Comparison of ENCODE assay signal across 1 cellular context in genomic region chr22:36874309-36874696, GRCh38.
TF ChIP-seq lines count a peak whose summit lies in the region.

No MANE protein-coding gene starts in this region.

TF ChIP-seq in SK-N-SH, 30 proteins besides CTCF, POLR2A, EP300 and RAD21 (continued from another document):
- no peak for TF ChIP-seq RCOR1 (IDR thresholded peaks at IDR 0.05; ENCODE audit: low read length)
- TF ChIP-seq ELF1 (IDR thresholded peaks at IDR 0.05), result no peak
- TF ChIP-seq, protein P1, sequence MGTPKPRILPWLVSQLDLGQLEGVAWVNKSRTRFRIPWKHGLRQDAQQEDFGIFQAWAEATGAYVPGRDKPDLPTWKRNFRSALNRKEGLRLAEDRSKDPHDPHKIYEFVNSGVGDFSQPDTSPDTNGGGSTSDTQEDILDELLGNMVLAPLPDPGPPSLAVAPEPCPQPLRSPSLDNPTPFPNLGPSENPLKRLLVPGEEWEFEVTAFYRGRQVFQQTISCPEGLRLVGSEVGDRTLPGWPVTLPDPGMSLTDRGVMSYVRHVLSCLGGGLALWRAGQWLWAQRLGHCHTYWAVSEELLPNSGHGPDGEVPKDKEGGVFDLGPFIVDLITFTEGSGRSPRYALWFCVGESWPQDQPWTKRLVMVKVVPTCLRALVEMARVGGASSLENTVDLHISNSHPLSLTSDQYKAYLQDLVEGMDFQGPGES (IDR thresholded peaks at IDR 0.05; ENCODE audit: low read depth, low read length), result no peak
- no peak for TF ChIP-seq TCF12 (IDR thresholded peaks at IDR 0.05)
- no peak for TF ChIP-seq NFIC (IDR thresholded peaks at IDR 0.05; ENCODE audit: borderline replicate concordance)
- TF ChIP-seq YY1 (IDR thresholded peaks at IDR 0.05; ENCODE audit: low read depth), result no peak
- no peak for TF ChIP-seq GABPA (IDR thresholded peaks at IDR 0.05; ENCODE audit: low read depth)
- TF ChIP-seq FOSL2 (IDR thresholded peaks at IDR 0.05; ENCODE audit: borderline replicate concordance, low read depth), result no peak
- TF ChIP-seq FOXM1 (IDR thresholded peaks at IDR 0.05; ENCODE audit: low read depth), result no peak
- no peak for TF ChIP-seq SMC3 (IDR thresholded peaks at IDR 0.05; ENCODE audit: low read depth, low read length)
- no peak for TF ChIP-seq FOXJ3 (CRISPR knock-in tag; IDR thresholded peaks at IDR 0.05)
- TF ChIP-seq, protein P2, sequence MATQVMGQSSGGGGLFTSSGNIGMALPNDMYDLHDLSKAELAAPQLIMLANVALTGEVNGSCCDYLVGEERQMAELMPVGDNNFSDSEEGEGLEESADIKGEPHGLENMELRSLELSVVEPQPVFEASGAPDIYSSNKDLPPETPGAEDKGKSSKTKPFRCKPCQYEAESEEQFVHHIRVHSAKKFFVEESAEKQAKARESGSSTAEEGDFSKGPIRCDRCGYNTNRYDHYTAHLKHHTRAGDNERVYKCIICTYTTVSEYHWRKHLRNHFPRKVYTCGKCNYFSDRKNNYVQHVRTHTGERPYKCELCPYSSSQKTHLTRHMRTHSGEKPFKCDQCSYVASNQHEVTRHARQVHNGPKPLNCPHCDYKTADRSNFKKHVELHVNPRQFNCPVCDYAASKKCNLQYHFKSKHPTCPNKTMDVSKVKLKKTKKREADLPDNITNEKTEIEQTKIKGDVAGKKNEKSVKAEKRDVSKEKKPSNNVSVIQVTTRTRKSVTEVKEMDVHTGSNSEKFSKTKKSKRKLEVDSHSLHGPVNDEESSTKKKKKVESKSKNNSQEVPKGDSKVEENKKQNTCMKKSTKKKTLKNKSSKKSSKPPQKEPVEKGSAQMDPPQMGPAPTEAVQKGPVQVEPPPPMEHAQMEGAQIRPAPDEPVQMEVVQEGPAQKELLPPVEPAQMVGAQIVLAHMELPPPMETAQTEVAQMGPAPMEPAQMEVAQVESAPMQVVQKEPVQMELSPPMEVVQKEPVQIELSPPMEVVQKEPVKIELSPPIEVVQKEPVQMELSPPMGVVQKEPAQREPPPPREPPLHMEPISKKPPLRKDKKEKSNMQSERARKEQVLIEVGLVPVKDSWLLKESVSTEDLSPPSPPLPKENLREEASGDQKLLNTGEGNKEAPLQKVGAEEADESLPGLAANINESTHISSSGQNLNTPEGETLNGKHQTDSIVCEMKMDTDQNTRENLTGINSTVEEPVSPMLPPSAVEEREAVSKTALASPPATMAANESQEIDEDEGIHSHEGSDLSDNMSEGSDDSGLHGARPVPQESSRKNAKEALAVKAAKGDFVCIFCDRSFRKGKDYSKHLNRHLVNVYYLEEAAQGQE (IDR thresholded peaks at IDR 0.05; ENCODE audit: low read depth, low read length), result no peak
- TF ChIP-seq JUND (IDR thresholded peaks at IDR 0.05), result no peak
